In the genomic region with DNA sequence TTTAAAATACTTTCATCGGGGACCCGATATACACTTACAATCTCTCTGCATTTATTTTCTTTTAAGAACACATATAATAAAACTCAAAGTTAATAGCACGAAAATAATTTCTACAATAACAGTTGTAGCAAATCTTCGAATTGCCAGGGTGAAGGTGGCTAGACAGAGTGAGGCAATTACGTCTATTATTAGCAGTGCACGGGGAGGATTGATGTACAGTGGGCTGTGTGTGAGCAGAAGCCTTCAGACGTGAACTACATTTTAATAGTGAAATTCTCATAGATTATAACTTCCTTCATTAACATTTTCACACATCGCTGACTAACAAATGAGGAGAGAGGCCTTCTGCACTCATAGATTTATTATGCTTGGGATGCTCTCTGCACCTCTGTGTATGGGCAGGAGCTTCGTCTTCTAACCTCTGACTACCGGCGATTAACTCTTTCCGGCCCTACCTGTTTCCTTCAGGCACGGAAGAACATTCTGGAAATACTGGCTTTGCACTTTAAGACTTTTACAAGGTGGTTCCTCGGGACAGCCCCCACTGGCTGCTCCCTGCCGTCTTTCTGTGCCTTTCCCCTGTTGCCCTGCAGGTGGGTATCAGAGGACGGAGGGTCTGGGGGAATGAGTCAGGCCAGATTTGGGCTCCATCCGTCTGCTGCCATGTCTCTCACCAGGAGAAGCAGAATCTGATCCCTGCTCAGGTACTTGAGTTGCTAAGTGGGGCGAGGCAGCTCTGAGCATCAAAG, we compare ENCODE assay signal across 35 cellular contexts.
"Had no signal": no experiment of that assay in that cellular context is flagged by ENCODE, and none has a peak within 500 bp of the region (broad histone marks: within the 10 kb centered on the region; RNA-seq: fewer than 3 reads in every experiment).

No MANE protein-coding gene starts in this region.

- ATAC-seq: activated CD8-positive, alpha-beta memory T cell treated with anti-CD3 and anti-CD28 coated beads, Interleukin-2, amount 10 ng/mL, durations not matched to agents 7 days and 5 days; activated naive CD8-positive, alpha-beta T cell treated with anti-CD3 and anti-CD28 coated beads, Interleukin-2, amount 50 U/mL, for 24 hours; PC-3; SK-N-SH treated with all-trans-retinoic acid at 6 μM for 48 hours had no signal

- H3K36me3 ChIP-seq: cardiac muscle cell, Peyer's patch, SJSA1 had no signal

- DNase-seq: activated CD4-positive, alpha-beta memory T cell treated with anti-CD3 and anti-CD28 coated beads, Interleukin-2, amount 10 ng/mL, durations not matched to agents 7 days and 5 days; activated CD4-positive, alpha-beta T cell treated with anti-CD3 and anti-CD28 coated beads for 1 hour; activated CD4-positive, alpha-beta T cell treated with anti-CD3 and anti-CD28 coated beads for 48 hours; activated CD4-positive, CD25-positive, alpha-beta regulatory T cell; activated CD8-positive, alpha-beta memory T cell treated with anti-CD3 and anti-CD28 coated beads for 24 hours; activated CD8-positive, alpha-beta memory T cell treated with anti-CD3 and anti-CD28 coated beads, Interleukin-2, amount 10 ng/mL, durations not matched to agents 7 days and 5 days; activated CD8-positive, alpha-beta memory T cell treated with anti-CD3 and anti-CD28 coated beads, Interleukin-2, amount 50 U/mL, for 48 hours; activated effector memory CD4-positive, alpha-beta T cell treated with Interleukin-2 at 50 U/mL for 16 hours; activated naive CD4-positive, alpha-beta T cell treated with anti-CD3 and anti-CD28 coated beads, Interleukin-2, amount 10 ng/mL, durations not matched to agents 7 days and 5 days; activated naive CD8-positive, alpha-beta T cell treated with anti-CD3 and anti-CD28 coated beads, Interleukin-2, amount 50 U/mL, for 24 hours; activated T-cell treated with anti-CD3 and anti-CD28 coated beads, Interleukin-2, amount 50 U/mL, for 48 hours; KG1; MM.1S; MV-4-11; NCI-H1092; NCI-H1436 treated with DMSO at 0.1 percent for 48 hours; NCI-H1694 treated with DMSO at 0.1 percent for 48 hours; NCI-H2029; NCI-H2171 treated with DMSO at 0.1 percent for 48 hours; NCI-H2227 treated with DMSO at 0.1 percent for 48 hours; NCI-H524 treated with DMSO at 0.1 percent for 48 hours; NCI-H748 treated with DMSO at 0.1 percent for 48 hours; NK-92 treated with Interleukin-12 subunit alpha and Interleukin-12 subunit beta, amount 100 ng/mL, for 24 hours; PC-3; Peyer's patch; RPMI8226; SHP77 treated with DMSO at 0.1 percent for 48 hours; SW 1271; T-helper 1 cell; T-helper 2 cell; T-helper 9 cell had no signal

- H3K27ac ChIP-seq: cardiac muscle cell, Peyer's patch, SJSA1, VCaP had no signal

- H3K9me3 ChIP-seq: Peyer's patch, SJSA1 had no signal

- H3K4me1 ChIP-seq: Peyer's patch, SJSA1 had no signal

- H3K27me3 ChIP-seq: cardiac muscle cell, Peyer's patch, SJSA1 had no signal

- H3K4me3 ChIP-seq: cardiac muscle cell, Peyer's patch, SJSA1 had no signal
